In the genomic region with DNA sequence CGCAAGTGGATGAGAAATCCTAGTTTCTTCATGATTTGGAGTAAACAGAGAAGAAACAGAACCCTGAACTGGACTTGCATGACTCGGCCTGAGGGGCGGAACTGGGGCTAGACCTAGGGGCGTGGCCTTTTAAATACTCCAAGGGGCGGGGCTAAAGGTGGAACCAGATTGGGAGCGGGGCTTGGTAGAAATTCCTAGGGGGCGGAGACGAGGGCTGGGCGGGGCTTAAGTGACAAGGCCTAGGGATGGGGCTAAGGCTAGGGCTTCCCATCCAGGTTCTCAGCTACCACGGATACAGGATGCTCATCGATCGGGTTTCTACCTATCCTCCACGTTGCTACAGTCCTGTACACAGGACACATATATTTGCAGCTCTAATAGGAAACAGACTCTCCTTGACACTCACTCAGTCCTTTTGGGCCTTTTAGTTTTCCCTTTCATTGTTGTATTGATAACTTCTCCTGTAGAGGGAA, we compare ENCODE assay signal across 8 cellular contexts. TPM values are rescaled to one million over a fixed set of nuclear protein-coding genes. Genes with fewer than 3 reads are reported as not detected.
DNase-seq lines count a peak whose midpoint lies in the region; ATAC-seq and TF ChIP-seq lines count a peak whose summit lies in the region.

No MANE protein-coding gene starts in this region.

- no peaks in the 10 kb centered on the region for H3K27me3 ChIP-seq in CD8-positive, alpha-beta T cell (ENCODE audit: insufficient read depth, low read length)

- H3K27ac ChIP-seq in CD8-positive, alpha-beta T cell (ENCODE audit: low read depth, low read length): peak overlapping the region; percentile 86

- H3K36me3 ChIP-seq in CD8-positive, alpha-beta T cell (ENCODE audit: insufficient read depth, low read length): peaks cover 1% of the 10 kb centered on the region

- H3K36me3 Mint-ChIP-seq in CD8-positive, alpha-beta T cell: peaks cover 21% of the 10 kb centered on the region
- peaks cover 13% of the 10 kb centered on the region for H3K36me3 Mint-ChIP-seq in activated T-helper 17 cell treated with anti-CD3 and anti-CD28 coated beads, Interleukin-2, amount 50 U/mL, for 72 hours (ENCODE audit: low read depth)

- ATAC-seq in CD8-positive, alpha-beta T cell: peak; percentile 65
- ATAC-seq in GM19351 (IDR thresholded peaks at IDR 0.05; ENCODE audit: unreplicated experiment) (peak; percentile 52), HG03432 (IDR thresholded peaks at IDR 0.05; ENCODE audit: unreplicated experiment) (peak; percentile 65)
- peak; percentile 83 for ATAC-seq in activated T-helper 17 cell treated with anti-CD3 and anti-CD28 coated beads, Interleukin-2, amount 50 U/mL, for 72 hours (replicated peaks)

- CTCF ChIA-PET in CD8-positive, alpha-beta T cell (lab: Charles Lee): interaction anchor here (1.4 to 2.1 kb wide), 5 partner anchors 10 to 486 kb away, joined by 4 to 8 read pairs (median 5); a partner anchor contains a TSS

- no peaks in the 10 kb centered on the region for H3K9me3 ChIP-seq in CD8-positive, alpha-beta T cell (ENCODE audit: low read length)

- POLR2A ChIA-PET in CD8-positive, alpha-beta T cell (lab: Charles Lee): interaction anchor here (1.3 to 1.9 kb wide), 4 partner anchors 12 to 125 kb away, joined by 4 to 17 read pairs (median 5); a partner anchor contains a TSS

- H3K27me3 Mint-ChIP-seq in CD8-positive, alpha-beta T cell (ENCODE audit: low read depth): no peaks in the 10 kb centered on the region
- H3K27me3 Mint-ChIP-seq in activated T-helper 17 cell treated with anti-CD3 and anti-CD28 coated beads, Interleukin-2, amount 50 U/mL, for 72 hours: no peaks in the 10 kb centered on the region

- peaks cover 4% of the 10 kb centered on the region for H3K9me3 Mint-ChIP-seq in CD8-positive, alpha-beta T cell
- peaks cover 2% of the 10 kb centered on the region for H3K9me3 Mint-ChIP-seq in activated T-helper 17 cell treated with anti-CD3 and anti-CD28 coated beads, Interleukin-2, amount 50 U/mL, for 72 hours

- H3K4me3 Mint-ChIP-seq in CD8-positive, alpha-beta T cell: peak overlapping the region; percentile 94
- H3K4me3 Mint-ChIP-seq in activated T-helper 17 cell treated with anti-CD3 and anti-CD28 coated beads, Interleukin-2, amount 50 U/mL, for 72 hours: peak overlapping the region; percentile 91

- intact Hi-C loops in CD8-positive, alpha-beta T cell (cut with DNase I, micrococcal nuclease): loop anchor here (1.0 to 10.0 kb wide), 9 partner anchors 14 to 482 kb away; a partner anchor contains a TSS

- peak overlapping the region; percentile 96 for H3K27ac Mint-ChIP-seq in CD8-positive, alpha-beta T cell
- peak overlapping the region; percentile 97 for H3K27ac Mint-ChIP-seq in activated T-helper 17 cell treated with anti-CD3 and anti-CD28 coated beads, Interleukin-2, amount 50 U/mL, for 72 hours

- H3K4me1 Mint-ChIP-seq in CD8-positive, alpha-beta T cell (ENCODE audit: low read depth): peaks cover 32% of the 10 kb centered on the region
- H3K4me1 Mint-ChIP-seq in activated T-helper 17 cell treated with anti-CD3 and anti-CD28 coated beads, Interleukin-2, amount 50 U/mL, for 72 hours: peaks cover 4% of the 10 kb centered on the region

- no peak for TF ChIP-seq POLR2A in erythroblast (IDR thresholded peaks at IDR 0.05; ENCODE audit: low read length)

- H3K4me3 ChIP-seq in CD8-positive, alpha-beta T cell (ENCODE audit: low read depth, low read length): peak overlapping the region; percentile 100

- peaks cover 13% of the 10 kb centered on the region for H3K4me1 ChIP-seq in CD8-positive, alpha-beta T cell (ENCODE audit: insufficient read depth, low read length)

- DNase-seq in CD8-positive, alpha-beta T cell: no peak
- DNase-seq in NCI-H460 (ENCODE audit: extremely low read depth, low read depth) (peak; percentile 78), germinal center (ENCODE audit: low spot score) (peak; percentile 81), non-pigmented ciliary epithelial cell (ENCODE audit: low read depth) (peak; percentile 67), erythroblast (lab: John Stamatoyannopoulos, UW) (no peak)

- no peak for TF ChIP-seq CTCF in CD8-positive, alpha-beta T cell (IDR thresholded peaks at IDR 0.05)

RNA-seq across cellular contexts. Expression of a gene that starts 0.4 kb away (rescaled TPM):
- total RNA-seq in CD8-positive, alpha-beta T cell: 10 to 100 TPM; 15.1 to 16.0 TPM
- 6.0 and 6.9 TPM in 2 replicates for total RNA-seq in NCI-H460 (2014; rRNA removed; shearing (Covaris generic))
- polyA plus RNA-seq in NCI-H460 (2014; cell fraction: nucleus; rRNA removed): 0.53 and 4.5 TPM in 2 replicates
- total RNA-seq in activated T-helper 17 cell treated with anti-CD3 and anti-CD28 coated beads, Interleukin-2, amount 50 U/mL, for 72 hours: 1 to 10 TPM; 3.7 to 8.7 TPM

RNA-seq across cellular contexts. Expression of a gene that starts 14.0 kb away (rescaled TPM):
- 1 to 10 TPM; 4.0 to 4.5 TPM for total RNA-seq in CD8-positive, alpha-beta T cell
- total RNA-seq in NCI-H460 (2014; rRNA removed; shearing (Covaris generic)): 18.6 and 23.7 TPM in 2 replicates
- 7.3 and 43.4 TPM in 2 replicates for polyA plus RNA-seq in NCI-H460 (2014; cell fraction: nucleus; rRNA removed)
- total RNA-seq in activated T-helper 17 cell treated with anti-CD3 and anti-CD28 coated beads, Interleukin-2, amount 50 U/mL, for 72 hours: 10 to 100 TPM in 1 of 2 donors, 1 to 10 TPM in 1; 3.9 to 14.3 TPM

RNA-seq across cellular contexts. Expression of a gene that starts 52.8 kb away (rescaled TPM):
- under 1 TPM; 0.68 to 1.00 TPM for total RNA-seq in CD8-positive, alpha-beta T cell
- total RNA-seq in NCI-H460 (2014; rRNA removed; shearing (Covaris generic)): 3.7 and 5.7 TPM in 2 replicates
- polyA plus RNA-seq in NCI-H460 (2014; cell fraction: nucleus; rRNA removed): 3.5 and 4.1 TPM in 2 replicates
- 1 to 10 TPM in 1 of 2 donors, under 1 TPM in 1; 0.35 to 1.8 TPM for total RNA-seq in activated T-helper 17 cell treated with anti-CD3 and anti-CD28 coated beads, Interleukin-2, amount 50 U/mL, for 72 hours

RNA-seq across cellular contexts. Expression of a gene that starts 59.3 kb away (rescaled TPM):
- not detected for total RNA-seq in CD8-positive, alpha-beta T cell
- not detected in 2 replicates for total RNA-seq in NCI-H460 (2014; rRNA removed; shearing (Covaris generic))
- not detected in 2 replicates for polyA plus RNA-seq in NCI-H460 (2014; cell fraction: nucleus; rRNA removed)
- total RNA-seq in activated T-helper 17 cell treated with anti-CD3 and anti-CD28 coated beads, Interleukin-2, amount 50 U/mL, for 72 hours: not detected

Comparison
In these comparisons a context has a peak if more than half of its experiments do, and no peak if none do; other contexts are left out.
1. DNase-seq: peak in NCI-H460 (single experiment), germinal center (single experiment) and non-pigmented ciliary epithelial cell (single experiment); none in CD8-positive, alpha-beta T cell (0 of 7) and erythroblast (0 of 2).
2. Peak in every context shown above with its lines, with median percentiles within 50 percentile points of each other: ATAC-seq.